8 cellular contexts compared by ENCODE assay signal in the genomic region with DNA sequence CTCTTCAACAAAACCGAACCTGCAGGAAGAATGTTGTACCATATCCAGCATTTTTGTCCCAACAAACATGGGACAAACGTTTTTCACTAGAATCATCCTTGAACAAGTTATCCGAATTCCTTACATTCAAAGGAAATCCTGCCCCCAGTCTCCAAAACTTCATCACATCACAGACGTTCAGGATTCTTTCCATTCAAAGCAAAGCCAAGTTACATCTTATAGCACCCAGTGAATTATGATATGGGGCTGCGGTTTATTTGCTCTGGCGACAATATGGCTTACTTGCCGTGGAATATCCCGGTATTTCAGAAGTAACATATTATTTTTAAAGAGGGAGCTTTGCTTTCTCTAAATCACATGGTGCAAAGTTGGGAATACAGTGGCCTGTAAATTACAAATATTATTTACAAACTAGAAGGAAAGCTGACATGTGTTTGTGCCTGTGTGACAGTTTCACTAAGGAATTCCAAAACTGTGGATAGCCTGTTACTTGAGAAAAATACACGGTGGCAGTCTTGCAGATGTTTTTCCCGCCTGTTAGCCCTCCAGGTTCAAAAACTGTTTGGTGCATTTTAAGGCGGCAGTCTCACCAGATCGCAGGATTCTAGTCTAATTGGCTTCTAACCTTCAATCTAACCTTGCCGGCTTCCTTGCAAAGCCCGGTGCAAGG. TPM values are rescaled to one million over a fixed set of nuclear protein-coding genes. Genes with fewer than 3 reads are reported as not detected.
A peak's percentile ranks its signal among the peaks of the same experiment; 100 is the strongest.
DNase-seq lines count a peak whose midpoint lies in the region; ATAC-seq and TF ChIP-seq lines count a peak whose summit lies in the region.

No MANE protein-coding gene starts in this region.

- no peaks in the 10 kb centered on the region for H3K36me3 ChIP-seq in breast epithelium
- H3K36me3 ChIP-seq in mucosa of descending colon (ENCODE audit: low read depth): no peaks in the 10 kb centered on the region

- peaks cover 0 to 18% of the 10 kb centered on the region in 2 donors for H3K4me1 ChIP-seq in breast epithelium
- peaks cover 41% of the 10 kb centered on the region for H3K4me1 ChIP-seq in mucosa of descending colon (ENCODE audit: low read depth)

- intact Hi-C loops in breast epithelium (cut with DNase I; ENCODE audit: low total_unique reads): no loop called here
- intact Hi-C loops in mucosa of descending colon (cut with DNase I, micrococcal nuclease): loop anchor here in 1 of 2 donors (5.0 kb wide), 1 partner anchor 66 kb away; no protein-coding TSS in a partner anchor

- TF ChIP-seq CTCF in 22Rv1 (IDR thresholded peaks at IDR 0.05): no peak
- no peak for TF ChIP-seq CTCF in HL-60 (IDR thresholded peaks at IDR 0.05; ENCODE audit: insufficient read depth, low read length)
- TF ChIP-seq CTCF in breast epithelium (IDR thresholded peaks at IDR 0.05): no peak
- no peak for TF ChIP-seq CTCF in mucosa of descending colon (IDR thresholded peaks at IDR 0.05)

- no peaks in the 10 kb centered on the region for H3K27me3 ChIP-seq in HL-60 (ENCODE audit: insufficient read depth, poor library complexity, severe bottlenecking)
- H3K27me3 ChIP-seq in breast epithelium: no peaks in the 10 kb centered on the region

- H3K9me3 ChIP-seq in breast epithelium: no peaks in the 10 kb centered on the region
- H3K9me3 ChIP-seq in mucosa of descending colon: no peaks in the 10 kb centered on the region

- no peak for TF ChIP-seq POLR2A in breast epithelium (IDR thresholded peaks at IDR 0.05)

- DNase-seq in HL-60 (ENCODE audit: low read depth in 1 of 2, low spot score in 1 of 2) (no peak), breast epithelium (ENCODE audit: low spot score in 2 of 2) (no peak), mucosa of descending colon (no peak)

- H3K27ac ChIP-seq in 22Rv1 (peak overlapping the region; percentile 98), HL-60 (replicated peaks) (peak overlapping the region; percentile 97), breast epithelium (peak overlapping the region; percentile 98 to 99)

- ATAC-seq in mucosa of descending colon (no peak), HG02938 (IDR thresholded peaks at IDR 0.05; ENCODE audit: unreplicated experiment) (no peak), GM18498 (IDR thresholded peaks at IDR 0.05; ENCODE audit: unreplicated experiment) (no peak), GM21529 (IDR thresholded peaks at IDR 0.05; ENCODE audit: unreplicated experiment) (no peak), GM18907 (IDR thresholded peaks at IDR 0.05; ENCODE audit: unreplicated experiment) (no peak)

- peak overlapping the region; percentile 74 for H3K4me3 ChIP-seq in HL-60 (replicated peaks; ENCODE audit: insufficient read depth, low read length)
- peak overlapping the region; percentile 76 to 93 (median 87) for H3K4me3 ChIP-seq in breast epithelium
- H3K4me3 ChIP-seq in mucosa of descending colon: peak overlapping the region; percentile 91

RNA-seq across cellular contexts. Expression of a gene that starts 0.8 kb away (rescaled TPM):
- total RNA-seq in breast epithelium (100 to 1,000 TPM; 314 to 702 (median 353) TPM), mucosa of descending colon (100 to 1,000 TPM; 184 to 381 (median 215) TPM)
